In genomic region chr4:123816970-123817688, GRCh38 we compare ENCODE assay signal across 17 cellular contexts.
"Had no signal": no experiment of that assay in that cellular context is flagged by ENCODE, and none has a peak within 500 bp of the region (broad histone marks: within the 10 kb centered on the region; RNA-seq: fewer than 3 reads in every experiment).

No MANE protein-coding gene starts in this region.

- H3K27ac ChIP-seq: ovary, right lobe of liver, thoracic aorta had no signal

- H3K9me3 ChIP-seq: ovary, right lobe of liver, thoracic aorta had no signal

- H3K36me3 ChIP-seq: ovary, right lobe of liver, thoracic aorta had no signal

- H3K4me1 ChIP-seq: right lobe of liver had no signal

- H3K27me3 ChIP-seq: ovary, right lobe of liver had no signal

- ATAC-seq: activated T-helper 17 cell treated with anti-CD3 and anti-CD28 coated beads, Interleukin-2, amount 50 U/mL, for 72 hours; naive thymus-derived CD4-positive, alpha-beta T cell; right lobe of liver; stimulated activated memory B cell treated with anti-CD40 and anti-IgM and Interleukin-4, amounts not matched to agents 10 μg/mL and 1 μg/mL and 100 μg/mL, for 72 hours had no signal

- H3K4me3 ChIP-seq: ovary, right lobe of liver, thoracic aorta had no signal

- DNase-seq: activated CD4-positive, alpha-beta memory T cell treated with anti-CD3 and anti-CD28 coated beads, Interleukin-2, amount 10 ng/mL, durations not matched to agents 7 days and 5 days; activated CD4-positive, alpha-beta T cell treated with anti-CD3 and anti-CD28 coated beads for 48 hours; activated CD4-positive, CD25-positive, alpha-beta regulatory T cell; activated naive CD4-positive, alpha-beta T cell; activated naive CD8-positive, alpha-beta T cell treated with anti-CD3 and anti-CD28 coated beads, Interleukin-2, amount 10 ng/mL, durations not matched to agents 7 days and 5 days; activated T-cell treated with anti-CD3 and anti-CD28 coated beads, Interleukin-2, amount 50 U/mL, for 1 hour; amygdala; head of caudate nucleus; naive thymus-derived CD4-positive, alpha-beta T cell; ovary; right lobe of liver; stimulated activated CD4-positive, alpha-beta T cell treated with anti-CD3 and anti-CD28 coated beads, Interleukin-4, amount 100 ng/mL, for 4 hours had no signal

- FAIRE-seq: colon, frontal cortex had no signal
